Comparison of ENCODE assay signal across 1 cellular context in genomic region chr6:142918339-142919042, GRCh38.
TF ChIP-seq lines count a peak whose summit lies in the region.

No MANE protein-coding gene starts in this region.

TF ChIP-seq in H1, 55 proteins besides CTCF, POLR2A, EP300 and RAD21 (continued from another document):
- TF ChIP-seq CHD7 (IDR thresholded peaks at IDR 0.05; ENCODE audit: insufficient replicate concordance, low read length) (no peak), TCF12 (IDR thresholded peaks at IDR 0.05; ENCODE audit: low read depth, low read length) (no peak), GABPA (IDR thresholded peaks at IDR 0.05; ENCODE audit: borderline replicate concordance, insufficient read depth, low read length) (no peak), ATF2 (IDR thresholded peaks at IDR 0.05; ENCODE audit: low read length) (no peak), CREB1 (IDR thresholded peaks at IDR 0.05) (no peak), SIX5 (IDR thresholded peaks at IDR 0.05; ENCODE audit: low read depth, low read length) (no peak), HDAC2 (IDR thresholded peaks at IDR 0.05; ENCODE audit: borderline replicate concordance in 1 of 2, low read depth in 2 of 2, low read length in 2 of 2) (no peak), POLR2AphosphoS5 (IDR thresholded peaks at IDR 0.05; ENCODE audit: low read depth, low read length) (no peak), CHD2 (IDR thresholded peaks at IDR 0.05; ENCODE audit: low read length) (no peak), E2F6 (IDR thresholded peaks at IDR 0.05) (no peak), PHF8 (conservative IDR thresholded peaks at IDR 0.05; ENCODE audit: low read depth, low read length) (no peak), ASH2L (IDR thresholded peaks at IDR 0.05; ENCODE audit: low read length) (no peak), ZNF274 (IDR thresholded peaks at IDR 0.05; ENCODE audit: borderline replicate concordance, extremely low read depth, low read length) (no peak)
